In genomic region chr5:56052735-56053134, GRCh38 we compare ENCODE assay signal across 19 cellular contexts. TPM values are rescaled to one million over a fixed set of nuclear protein-coding genes. Genes with fewer than 3 reads are reported as not detected.
DNase-seq lines count a peak whose midpoint lies in the region; ATAC-seq and TF ChIP-seq lines count a peak whose summit lies in the region.
"Had no signal": no experiment of that assay in that cellular context is flagged by ENCODE, and none has a peak within 500 bp of the region (broad histone marks: within the 10 kb centered on the region; RNA-seq: fewer than 3 reads in every experiment).

No MANE protein-coding gene starts in this region.

- peak overlapping the region in 3 of 4 donors; percentile 20 to 63 (median 48) for H3K4me3 Mint-ChIP-seq in CD4-positive, CD25-positive, alpha-beta regulatory T cell
- peak overlapping the region in 4 of 8 donors; percentile 3 to 60 (median 29) for H3K4me3 Mint-ChIP-seq in CD4-positive, alpha-beta memory T cell
- H3K4me3 Mint-ChIP-seq in T-cell = peak overlapping the region in 1 of 3 donors; percentile 47
- H3K4me3 Mint-ChIP-seq in stimulated activated memory B cell treated with anti-CD40 and anti-IgM and Interleukin-4, amounts not matched to agents 10 μg/mL and 1 μg/mL and 100 μg/mL, for 72 hours = no peak overlapping the region

- H3K36me3 ChIP-seq in CD4-positive, CD25-positive, alpha-beta regulatory T cell (ENCODE audit: control insufficient read depth, insufficient read depth, low read length) = no peaks in the 10 kb centered on the region
- H3K36me3 ChIP-seq in CD4-positive, alpha-beta memory T cell (ENCODE audit: insufficient read depth, low read length) = no peaks in the 10 kb centered on the region
- H3K36me3 ChIP-seq in liver (ENCODE audit: control insufficient read depth in 4 of 4, insufficient read depth in 3 of 4, low read depth in 1 of 4, low read length in 3 of 4) = no peaks in the 10 kb centered on the region
- H3K36me3 ChIP-seq in brain microvascular endothelial cell (replicated peaks) = no peaks in the 10 kb centered on the region
- H3K36me3 ChIP-seq: HAP-1 had no signal

- no peak for DNase-seq in CD4-positive, CD25-positive, alpha-beta regulatory T cell
- DNase-seq in CD4-positive, alpha-beta memory T cell = no peak
- DNase-seq in T-cell (no peak), NCI-H345 treated with DMSO at 0.1 percent for 48 hours (lab: John Stamatoyannopoulos, UW; ENCODE audit: unreplicated experiment) (no peak), brain microvascular endothelial cell (no peak)
- DNase-seq: DMS 273 treated with DMSO at 0.1 percent for 48 hours, DND-41, GDM1, MV-4-11, NCI-H1694 treated with DMSO at 0.1 percent for 48 hours, NCI-H510A treated with DMSO at 0.1 percent for 48 hours, NCI-H774, OCI-M1, Right ventricle myocardium superior had no signal

- intact Hi-C loops in CD4-positive, alpha-beta memory T cell (cut with micrococcal nuclease) = no loop called here

- H3K9me3 ChIP-seq in CD4-positive, CD25-positive, alpha-beta regulatory T cell (ENCODE audit: control insufficient read depth in 2 of 2, low read length in 2 of 2) = no peaks in the 10 kb centered on the region
- H3K9me3 ChIP-seq in CD4-positive, alpha-beta memory T cell (ENCODE audit: control insufficient read depth in 1 of 2, low read length in 2 of 2) = no peaks in the 10 kb centered on the region
- H3K9me3 ChIP-seq in liver (ENCODE audit: control insufficient read depth in 4 of 4, low read length in 3 of 4) = peaks cover 0 to 4% (median under 1%) of the 10 kb centered on the region in 4 donors
- H3K9me3 ChIP-seq: HAP-1 had no signal

- ATAC-seq in CD4-positive, CD25-positive, alpha-beta regulatory T cell (ENCODE audit: low read depth in 2 of 2) = no peak
- no peak for ATAC-seq in T-cell (replicated peaks in 1 of 4)
- no peak for ATAC-seq in stimulated activated memory B cell treated with anti-CD40 and anti-IgM and Interleukin-4, amounts not matched to agents 10 μg/mL and 1 μg/mL and 100 μg/mL, for 72 hours

- peak in 1 of 2 donors; percentile 16 for TF ChIP-seq RAD21 in liver (IDR thresholded peaks at IDR 0.05)

- H3K27me3 Mint-ChIP-seq in CD4-positive, CD25-positive, alpha-beta regulatory T cell = no peaks in the 10 kb centered on the region
- H3K27me3 Mint-ChIP-seq in CD4-positive, alpha-beta memory T cell = no peaks in the 10 kb centered on the region
- no peaks in the 10 kb centered on the region for H3K27me3 Mint-ChIP-seq in T-cell
- H3K27me3 Mint-ChIP-seq in stimulated activated memory B cell treated with anti-CD40 and anti-IgM and Interleukin-4, amounts not matched to agents 10 μg/mL and 1 μg/mL and 100 μg/mL, for 72 hours = peaks cover 34% of the 10 kb centered on the region

- peaks cover 0 to 7% (median 0%) of the 10 kb centered on the region in 7 donors for H3K9me3 Mint-ChIP-seq in CD4-positive, CD25-positive, alpha-beta regulatory T cell
- H3K9me3 Mint-ChIP-seq in CD4-positive, alpha-beta memory T cell = peaks cover 0 to 5% (median 0%) of the 10 kb centered on the region in 8 donors
- no peaks in the 10 kb centered on the region for H3K9me3 Mint-ChIP-seq in T-cell
- H3K9me3 Mint-ChIP-seq in stimulated activated memory B cell treated with anti-CD40 and anti-IgM and Interleukin-4, amounts not matched to agents 10 μg/mL and 1 μg/mL and 100 μg/mL, for 72 hours = no peaks in the 10 kb centered on the region

- in situ Hi-C loops in brain microvascular endothelial cell (cut with HindIII; ENCODE audit: low pct_ligation_motif_present, low sequenced_read_pairs) = no loop called here

- peaks cover 53% of the 10 kb centered on the region for H3K4me1 ChIP-seq in CD4-positive, CD25-positive, alpha-beta regulatory T cell (ENCODE audit: control insufficient read depth, insufficient read depth, low read length, poor library complexity, severe bottlenecking)
- peaks cover 82% of the 10 kb centered on the region for H3K4me1 ChIP-seq in CD4-positive, alpha-beta memory T cell (ENCODE audit: insufficient read depth, low read length)
- H3K4me1 ChIP-seq in liver (ENCODE audit: control insufficient read depth in 4 of 4, insufficient read depth in 4 of 4, low read length in 3 of 4) = peaks cover 0 to 15% (median 7%) of the 10 kb centered on the region in 4 donors
- H3K4me1 ChIP-seq: HAP-1 had no signal

- 34% methylated on average over 1 of the region's 1 CpG for WGBS in liver

- POLR2A ChIA-PET in CD4-positive, alpha-beta memory T cell (lab: Charles Lee; ENCODE audit: partially characterized antibody) = interaction anchor here (0.8 kb wide), 1 partner anchor 58 kb away, joined by 3 read pairs; the partner anchor contains the start of gene IL6ST
- POLR2A ChIA-PET in T-cell (lab: Charles Lee) = no interaction called here

- H3K4me1 Mint-ChIP-seq in CD4-positive, CD25-positive, alpha-beta regulatory T cell = peaks cover 21 to 81% (median 47%) of the 10 kb centered on the region in 4 donors
- peaks cover 45 to 78% (median 62%) of the 10 kb centered on the region in 4 donors for H3K4me1 Mint-ChIP-seq in CD4-positive, alpha-beta memory T cell
- H3K4me1 Mint-ChIP-seq in T-cell = peaks cover 70 to 75% (median 74%) of the 10 kb centered on the region in 3 donors
- H3K4me1 Mint-ChIP-seq in stimulated activated memory B cell treated with anti-CD40 and anti-IgM and Interleukin-4, amounts not matched to agents 10 μg/mL and 1 μg/mL and 100 μg/mL, for 72 hours = peaks cover 21% of the 10 kb centered on the region

- peaks cover 4% of the 10 kb centered on the region for H3K36me3 Mint-ChIP-seq in CD4-positive, CD25-positive, alpha-beta regulatory T cell
- no peaks in the 10 kb centered on the region for H3K36me3 Mint-ChIP-seq in CD4-positive, alpha-beta memory T cell
- peaks cover 3% of the 10 kb centered on the region for H3K36me3 Mint-ChIP-seq in T-cell
- no peaks in the 10 kb centered on the region for H3K36me3 Mint-ChIP-seq in stimulated activated memory B cell treated with anti-CD40 and anti-IgM and Interleukin-4, amounts not matched to agents 10 μg/mL and 1 μg/mL and 100 μg/mL, for 72 hours

- TF ChIP-seq CTCF in liver (IDR thresholded peaks at IDR 0.05; ENCODE audit: low read depth, low read length, missing input control) (no peak), brain microvascular endothelial cell (IDR thresholded peaks at IDR 0.05; ENCODE audit: low read depth, low read length, missing control alignments) (no peak)

- no peaks in the 10 kb centered on the region for H3K27me3 ChIP-seq in CD4-positive, CD25-positive, alpha-beta regulatory T cell (ENCODE audit: control insufficient read depth, insufficient read depth, low read length)
- H3K27me3 ChIP-seq in CD4-positive, alpha-beta memory T cell (ENCODE audit: insufficient read depth, low read length) = no peaks in the 10 kb centered on the region
- no peaks in the 10 kb centered on the region for H3K27me3 ChIP-seq in liver (ENCODE audit: control insufficient read depth in 4 of 4, insufficient read depth in 4 of 4, low read length in 3 of 4)
- H3K27me3 ChIP-seq in brain microvascular endothelial cell (replicated peaks) = no peaks in the 10 kb centered on the region
- H3K27me3 ChIP-seq: BLaER1 treated with 17β-estradiol and CSF1 and Interleukin-3, amounts not matched to agents 10 nM and 100 nM had no signal

- no peak overlapping the region for H3K27ac ChIP-seq in CD4-positive, CD25-positive, alpha-beta regulatory T cell (ENCODE audit: insufficient read depth, low read length, poor library complexity, severe bottlenecking)
- H3K27ac ChIP-seq in CD4-positive, alpha-beta memory T cell (ENCODE audit: low read depth, low read length) = no peak overlapping the region
- H3K27ac ChIP-seq in liver (ENCODE audit: low read depth in 1 of 2, low read length in 2 of 2) (no peak overlapping the region), brain microvascular endothelial cell (no peak overlapping the region)
- H3K27ac ChIP-seq: KMS-11 had no signal

- peak overlapping the region; percentile 16 to 88 (median 83) for H3K27ac Mint-ChIP-seq in CD4-positive, CD25-positive, alpha-beta regulatory T cell
- peak overlapping the region; percentile 19 to 76 (median 46) for H3K27ac Mint-ChIP-seq in CD4-positive, alpha-beta memory T cell
- H3K27ac Mint-ChIP-seq in T-cell = peak overlapping the region; percentile 47 to 78
- H3K27ac Mint-ChIP-seq in stimulated activated memory B cell treated with anti-CD40 and anti-IgM and Interleukin-4, amounts not matched to agents 10 μg/mL and 1 μg/mL and 100 μg/mL, for 72 hours = no peak overlapping the region

- H3K4me3 ChIP-seq in CD4-positive, CD25-positive, alpha-beta regulatory T cell (ENCODE audit: low read depth, low read length) = no peak overlapping the region
- H3K4me3 ChIP-seq in CD4-positive, alpha-beta memory T cell (ENCODE audit: low read length in 2 of 2) = no peak overlapping the region
- H3K4me3 ChIP-seq in liver (ENCODE audit: low read depth in 1 of 3, low read length in 3 of 3) (no peak overlapping the region), brain microvascular endothelial cell (ENCODE audit: low read depth, low read length) (no peak overlapping the region)
- H3K4me3 ChIP-seq: HAP-1 had no signal

- H3K9ac ChIP-seq in liver (ENCODE audit: low read depth in 1 of 2, low read length in 2 of 2) = no peak overlapping the region
- H3K9ac ChIP-seq: BLaER1 treated with 17β-estradiol and CSF1 and Interleukin-3, amounts not matched to agents 10 nM and 100 nM; KMS-11 had no signal

- CTCF ChIA-PET in CD4-positive, alpha-beta memory T cell (lab: Charles Lee; ENCODE audit: partially characterized antibody) = no interaction called here
- CTCF ChIA-PET in T-cell (lab: Charles Lee) = interaction anchor here in 1 of 2 donors (0.6 kb wide), 1 partner anchor 40 kb away, joined by 5 read pairs; no protein-coding TSS in a partner anchor

TF ChIP-seq in liver, 16 proteins besides CTCF, POLR2A, EP300 and RAD21:
- TF ChIP-seq SP1 (IDR thresholded peaks at IDR 0.05) (peak; percentile 57), GABPA (IDR thresholded peaks at IDR 0.05 in 1 of 2, conservative IDR thresholded peaks at IDR 0.05 in 1 of 2) (no peak), JUND (IDR thresholded peaks at IDR 0.05) (no peak), HNF4G (IDR thresholded peaks at IDR 0.05) (peak; percentile 27), NR2F2 (IDR thresholded peaks at IDR 0.05) (no peak), HNF4A (conservative IDR thresholded peaks at IDR 0.05) (peak; percentile 48 to 52)

RNA-seq across cellular contexts. Expression of gene IL6ST, which starts 58.0 kb away (rescaled TPM):
- total RNA-seq in CD4-positive, CD25-positive, alpha-beta regulatory T cell = 234 TPM
- polyA plus RNA-seq in CD4-positive, CD25-positive, alpha-beta regulatory T cell = 10 to 100 TPM; 25.3 to 59.8 (median 45.8) TPM
- 100 to 1,000 TPM; 176 to 180 TPM for total RNA-seq in CD4-positive, alpha-beta memory T cell
- polyA plus RNA-seq in CD4-positive, alpha-beta memory T cell = 10 to 100 TPM; 26.3 to 42.8 TPM
- 100 to 1,000 TPM; 113 to 330 (median 129) TPM for total RNA-seq in T-cell
- 100 to 1,000 TPM; 135 to 438 TPM for total RNA-seq in liver
- 10 to 100 TPM; 51.3 to 82.4 TPM for polyA plus RNA-seq in liver
